8 cellular contexts compared by ENCODE assay signal in genomic region chr9:127449332-127449966, GRCh38. TPM values are rescaled to one million over a fixed set of nuclear protein-coding genes. Genes with fewer than 3 reads are reported as not detected.
DNase-seq lines count a peak whose midpoint lies in the region; ATAC-seq and TF ChIP-seq lines count a peak whose summit lies in the region.

No MANE protein-coding gene starts in this region.

- H4K20me1 ChIP-seq in MM.1S (ENCODE audit: insufficient read depth, low read length), result peaks cover 39% of the 10 kb centered on the region

- H3K9me3 ChIP-seq in CD4-positive, alpha-beta memory T cell (ENCODE audit: control insufficient read depth in 1 of 2, low read length in 2 of 2), result no peaks in the 10 kb centered on the region
- H3K9me3 ChIP-seq in MM.1S (replicated peaks; ENCODE audit: insufficient read depth, low read length), result no peaks in the 10 kb centered on the region

- H3K27me3 Mint-ChIP-seq in CD4-positive, alpha-beta memory T cell, result no peaks in the 10 kb centered on the region
- H3K27me3 Mint-ChIP-seq in chondrocyte (ENCODE audit: low read depth) (no peaks in the 10 kb centered on the region), natural killer cell (ENCODE audit: low read depth in 2 of 2) (no peaks in the 10 kb centered on the region)

- peaks cover 50% of the 10 kb centered on the region for H3K36me3 ChIP-seq in CD4-positive, alpha-beta memory T cell (ENCODE audit: insufficient read depth, low read length)
- peaks cover 21% of the 10 kb centered on the region for H3K36me3 ChIP-seq in MM.1S (replicated peaks; ENCODE audit: insufficient read depth, low read length)

- POLR2A ChIA-PET in CD4-positive, alpha-beta memory T cell (lab: Charles Lee; ENCODE audit: partially characterized antibody), result interaction anchor here (0.9 to 4.1 kb wide), 11 partner anchors 9 to 645 kb away, joined by 3 to 67 read pairs (median 21); partner anchors contain the start of genes SLC2A8, TOR2A, ZBTB43 and ZNF79

- peaks cover 67% of the 10 kb centered on the region for H3F3A ChIP-seq in MM.1S (ENCODE audit: insufficient read depth, low read length)

- no peaks in the 10 kb centered on the region for H3K9me2 ChIP-seq in MM.1S (replicated peaks; ENCODE audit: insufficient read depth, low read length)

- TF ChIP-seq CTCF in MM.1S (IDR thresholded peaks at IDR 0.05; ENCODE audit: low read length), result no peak
- TF ChIP-seq CTCF in chondrocyte (IDR thresholded peaks at IDR 0.05), result no peak
- no peak for TF ChIP-seq CTCF in natural killer cell (IDR thresholded peaks at IDR 0.05)
- TF ChIP-seq CTCF in GM10266 (IDR thresholded peaks at IDR 0.05; ENCODE audit: control insufficient read depth, insufficient read depth, low read depth, missing control alignments), result no peak

- peak overlapping the region; percentile 99 for H3K4me2 ChIP-seq in MM.1S (ENCODE audit: low read depth, low read length)

- intact Hi-C loops in CD4-positive, alpha-beta memory T cell (cut with micrococcal nuclease), result no loop called here
- intact Hi-C loops in natural killer cell (cut with micrococcal nuclease), result no loop called here

- H3K4me3 ChIP-seq in CD4-positive, alpha-beta memory T cell (ENCODE audit: low read length in 2 of 2), result peak overlapping the region; percentile 86 to 97
- H3K4me3 ChIP-seq in MM.1S (ENCODE audit: low read length), result peak overlapping the region; percentile 88

- H3K27me3 ChIP-seq in CD4-positive, alpha-beta memory T cell (ENCODE audit: insufficient read depth, low read length), result no peaks in the 10 kb centered on the region
- H3K27me3 ChIP-seq in MM.1S (replicated peaks; ENCODE audit: insufficient read depth, low read length), result no peaks in the 10 kb centered on the region

- peak overlapping the region; percentile 94 for H3K9ac ChIP-seq in MM.1S (ENCODE audit: low read length)

- peaks cover 27 to 62% (median 39%) of the 10 kb centered on the region in 4 donors for H3K4me1 Mint-ChIP-seq in CD4-positive, alpha-beta memory T cell
- peaks cover 43% of the 10 kb centered on the region for H3K4me1 Mint-ChIP-seq in chondrocyte (ENCODE audit: low read depth)
- H3K4me1 Mint-ChIP-seq in natural killer cell, result peaks cover 45 to 48% of the 10 kb centered on the region in 2 donors

- H3K4me3 Mint-ChIP-seq in CD4-positive, alpha-beta memory T cell, result peak overlapping the region; percentile 95 to 99 (median 96)
- H3K4me3 Mint-ChIP-seq in chondrocyte (ENCODE audit: unreplicated experiment), result peak overlapping the region; percentile 93
- H3K4me3 Mint-ChIP-seq in natural killer cell, result peak overlapping the region; percentile 96

- peaks cover 47% of the 10 kb centered on the region for H3K79me2 ChIP-seq in MM.1S (ENCODE audit: low read length)

- peaks cover 45 to 75% of the 10 kb centered on the region in 2 donors for H3K36me3 Mint-ChIP-seq in CD4-positive, alpha-beta memory T cell
- peaks cover 49% of the 10 kb centered on the region for H3K36me3 Mint-ChIP-seq in chondrocyte (ENCODE audit: low read depth)
- H3K36me3 Mint-ChIP-seq in natural killer cell, result no peaks in the 10 kb centered on the region

- peak overlapping the region; percentile 73 to 98 (median 96) for H3K27ac Mint-ChIP-seq in CD4-positive, alpha-beta memory T cell
- H3K27ac Mint-ChIP-seq in chondrocyte (ENCODE audit: unreplicated experiment) (peak overlapping the region; percentile 99), natural killer cell (peak overlapping the region; percentile 93)

- ATAC-seq in natural killer cell, result no peak

- peaks cover 0 to 7% (median 0%) of the 10 kb centered on the region in 8 donors for H3K9me3 Mint-ChIP-seq in CD4-positive, alpha-beta memory T cell
- H3K9me3 Mint-ChIP-seq in chondrocyte (ENCODE audit: low read depth) (peaks cover 10% of the 10 kb centered on the region), natural killer cell (no peaks in the 10 kb centered on the region)

- DNase-seq in CD4-positive, alpha-beta memory T cell, result no peak
- DNase-seq in MM.1S (no peak), chondrocyte (ENCODE audit: low spot score) (no peak), natural killer cell (no peak), retina (no peak), GM10266 (ENCODE audit: extremely low spot score) (no peak), inferior parietal cortex (ENCODE audit: extremely low spot score) (no peak)
- no peak for DNase-seq in activated CD4-positive, alpha-beta T cell treated with anti-CD3 and anti-CD28 coated beads for 48 hours

- no peak overlapping the region for H2AFZ ChIP-seq in MM.1S (ENCODE audit: low read length)

- CTCF ChIA-PET in CD4-positive, alpha-beta memory T cell (lab: Charles Lee; ENCODE audit: partially characterized antibody), result interaction anchor here (1.0 to 1.4 kb wide), 3 partner anchors 10 to 53 kb away, joined by 3 to 6 read pairs (median 5); partner anchors contain the start of gene SLC2A8

- H3K27ac ChIP-seq in CD4-positive, alpha-beta memory T cell (ENCODE audit: low read depth, low read length), result peak overlapping the region; percentile 83
- H3K27ac ChIP-seq in MM.1S (ENCODE audit: low read length), result peak overlapping the region; percentile 83

- peaks cover 29% of the 10 kb centered on the region for H3K4me1 ChIP-seq in CD4-positive, alpha-beta memory T cell (ENCODE audit: insufficient read depth, low read length)
- H3K4me1 ChIP-seq in MM.1S (ENCODE audit: low read length), result peaks cover 12% of the 10 kb centered on the region

RNA-seq across cellular contexts. Expression of gene RPL12, which starts 1.8 kb away (rescaled TPM):
- 1,000 to 10,000 TPM; 1,622 to 1,664 TPM for total RNA-seq in CD4-positive, alpha-beta memory T cell
- 1,000 to 10,000 TPM; 1,304 to 1,786 TPM for polyA plus RNA-seq in CD4-positive, alpha-beta memory T cell
- 834 to 848 TPM (median 848 TPM) in 3 replicates for total RNA-seq in chondrocyte
- 100 to 1,000 TPM; 561 to 770 (median 724) TPM for total RNA-seq in natural killer cell

RNA-seq across cellular contexts. Expression of gene LRSAM1, which starts 1.9 kb away (rescaled TPM):
- total RNA-seq in CD4-positive, alpha-beta memory T cell, result 10 to 100 TPM; 30.5 to 31.3 TPM
- 1 to 10 TPM; 4.3 to 9.2 TPM for polyA plus RNA-seq in CD4-positive, alpha-beta memory T cell
- 25.6 to 29.3 TPM (median 27.5 TPM) in 3 replicates for total RNA-seq in chondrocyte
- total RNA-seq in natural killer cell, result 10 to 100 TPM; 17.4 to 24.6 (median 20.7) TPM

RNA-seq across cellular contexts. Expression of gene ZNF79, which starts 25.3 kb away (rescaled TPM):
- total RNA-seq in CD4-positive, alpha-beta memory T cell, result 10 to 100 TPM; 22.2 to 22.5 TPM
- polyA plus RNA-seq in CD4-positive, alpha-beta memory T cell, result 1 to 10 TPM; 1.0 to 5.8 TPM
- total RNA-seq in chondrocyte (7.9 to 9.0 TPM (median 8.3 TPM) in 3 replicates), natural killer cell (10 to 100 TPM; 13.8 to 16.1 (median 14.2) TPM)

RNA-seq across cellular contexts. Expression of gene SLC2A8, which starts 52.5 kb away (rescaled TPM):
- total RNA-seq in CD4-positive, alpha-beta memory T cell, result 1 to 10 TPM; 2.1 to 2.3 TPM
- polyA plus RNA-seq in CD4-positive, alpha-beta memory T cell, result 1 to 10 TPM; 1.1 to 3.2 TPM
- total RNA-seq in chondrocyte, result 14.1 to 16.4 TPM (median 15.3 TPM) in 3 replicates
- total RNA-seq in natural killer cell, result 10 to 100 TPM; 21.1 to 30.6 (median 30.0) TPM
